Comparison of ENCODE assay signal across 1 cellular context in the genomic region with DNA sequence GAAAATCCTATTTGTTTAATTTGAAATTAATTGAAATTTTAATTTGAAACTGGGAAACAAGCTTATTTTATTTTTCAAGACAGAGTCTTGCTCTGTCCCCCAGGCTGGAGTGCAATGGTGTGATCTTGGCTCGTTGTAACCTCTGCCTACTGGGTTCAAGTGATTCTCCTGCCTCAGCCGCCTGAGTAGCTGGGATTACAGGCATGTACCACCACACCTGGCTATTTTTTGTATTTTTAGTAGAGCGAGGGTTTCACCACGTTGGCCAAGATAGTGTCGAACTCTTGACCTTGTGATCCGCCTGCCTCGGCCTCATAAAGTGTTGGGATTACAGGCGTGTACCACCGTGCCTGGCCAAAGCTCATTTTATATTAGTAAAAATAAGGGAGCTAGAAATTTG.
TF ChIP-seq lines count a peak whose summit lies in the region.

No MANE protein-coding gene starts in this region.

TF ChIP-seq in HepG2, 621 proteins besides CTCF, POLR2A, EP300 and RAD21:
- TF ChIP-seq ZHX2 (IDR thresholded peaks at IDR 0.05; ENCODE audit: low read depth) (no peak), ZHX2 (CRISPR knock-in tag; IDR thresholded peaks at IDR 0.05; ENCODE audit: borderline replicate concordance) (0 out of 2 replicates have a peak, but pooled peaks have one; percentile 28), ZFP90 (CRISPR knock-in tag; IDR thresholded peaks at IDR 0.05; ENCODE audit: borderline replicate concordance) (0 out of 2 replicates have a peak, but pooled peaks have one; percentile 51), HNF4A (CRISPR knock-in tag; IDR thresholded peaks at IDR 0.05) (0 out of 2 replicates have a peak, but pooled peaks have one; percentile 4), ZMAT3 (CRISPR knock-in tag; conservative IDR thresholded peaks at IDR 0.05) (0 out of 2 replicates have a peak, but pooled peaks have one; percentile 37), SALL1 (CRISPR knock-in tag; IDR thresholded peaks at IDR 0.05) (0 out of 2 replicates have a peak, but pooled peaks have one; percentile 25), ZGPAT (CRISPR knock-in tag; IDR thresholded peaks at IDR 0.05) (no peak), ZSCAN29 (CRISPR knock-in tag; conservative IDR thresholded peaks at IDR 0.05) (no peak), ZNF235 (CRISPR knock-in tag; IDR thresholded peaks at IDR 0.05; ENCODE audit: borderline replicate concordance) (0 out of 2 replicates have a peak, but pooled peaks have one; percentile 27), MLLT10 (CRISPR knock-in tag; IDR thresholded peaks at IDR 0.05) (peak; percentile 36; the same call in 1 of the 2 replicates), ZNF749 (CRISPR knock-in tag; IDR thresholded peaks at IDR 0.05; ENCODE audit: borderline replicate concordance) (no peak), ZNF501 (CRISPR knock-in tag; IDR thresholded peaks at IDR 0.05) (peak; percentile 42; the same call in 1 of the 2 replicates)
